Comparison of ENCODE assay signal across 1 cellular context in genomic region chr1:109391626-109392025, GRCh38.
TF ChIP-seq lines count a peak whose summit lies in the region.

No MANE protein-coding gene starts in this region.

TF ChIP-seq in HepG2, 621 proteins besides CTCF, POLR2A, EP300 and RAD21 (continued from another document):
- TF ChIP-seq ZBTB10 (CRISPR knock-in tag; IDR thresholded peaks at IDR 0.05; ENCODE audit: borderline replicate concordance) (no peak), NCOA1 (CRISPR knock-in tag; IDR thresholded peaks at IDR 0.05) (no peak)
